In the genomic region with DNA sequence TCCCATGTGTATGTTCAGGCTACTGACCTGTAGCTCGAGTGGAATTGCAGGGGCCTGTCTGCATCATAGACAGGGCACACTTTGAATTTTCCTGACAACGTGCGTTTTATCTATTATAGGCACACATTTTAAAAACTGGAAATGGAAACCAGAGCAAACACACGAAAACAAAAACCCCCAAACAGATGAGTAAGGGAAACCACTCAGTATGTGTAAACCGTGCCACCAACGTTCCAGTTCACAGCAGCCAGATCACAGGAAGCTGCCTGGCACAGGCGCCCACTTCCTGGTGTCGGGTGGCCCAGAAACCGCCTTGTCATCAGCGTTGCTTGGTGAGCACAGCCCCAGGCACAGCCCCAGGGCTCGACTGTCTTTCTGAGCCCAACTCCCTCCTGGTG, we compare ENCODE assay signal across 8 cellular contexts. TPM values are rescaled to one million over a fixed set of nuclear protein-coding genes. Genes with fewer than 3 reads are reported as not detected.
A peak's percentile ranks its signal among the peaks of the same experiment; 100 is the strongest.
DNase-seq lines count a peak whose midpoint lies in the region; ATAC-seq and TF ChIP-seq lines count a peak whose summit lies in the region.

No MANE protein-coding gene starts in this region.

- CTCF ChIA-PET in activated CD8-positive, alpha-beta T cell treated with anti-CD3 and anti-CD28 coated beads, Interleukin-2, amount 10 ng/mL, durations not matched to agents 7 days and 5 days (lab: Charles Lee) = interaction anchor here (0.9 to 2.3 kb wide), 4 partner anchors 10 to 37 kb away, joined by 3 to 8 read pairs (median 5); no protein-coding TSS in a partner anchor

- no peaks in the 10 kb centered on the region for H3K4me1 ChIP-seq in gastrocnemius medialis

- no peaks in the 10 kb centered on the region for H3K36me3 Mint-ChIP-seq in activated CD8-positive, alpha-beta T cell treated with anti-CD3 and anti-CD28 coated beads, Interleukin-2, amount 10 ng/mL, durations not matched to agents 7 days and 5 days (ENCODE audit: low read depth)

- peak overlapping the region; percentile 63 for H3K4me3 Mint-ChIP-seq in activated CD8-positive, alpha-beta T cell treated with anti-CD3 and anti-CD28 coated beads, Interleukin-2, amount 10 ng/mL, durations not matched to agents 7 days and 5 days

- peaks cover 6% of the 10 kb centered on the region for H3K27me3 Mint-ChIP-seq in activated CD8-positive, alpha-beta T cell treated with anti-CD3 and anti-CD28 coated beads, Interleukin-2, amount 10 ng/mL, durations not matched to agents 7 days and 5 days (ENCODE audit: low read depth)

- H3K27ac ChIP-seq in epithelial cell of prostate = peak overlapping the region; percentile 40
- H3K27ac ChIP-seq in gastrocnemius medialis = no peak overlapping the region

- POLR2A ChIA-PET in activated CD8-positive, alpha-beta T cell treated with anti-CD3 and anti-CD28 coated beads, Interleukin-2, amount 10 ng/mL, durations not matched to agents 7 days and 5 days (lab: Charles Lee) = interaction anchor here (0.8 to 2.9 kb wide), 4 partner anchors 9 to 356 kb away, joined by 3 to 30 read pairs (median 4); a partner anchor contains a TSS

- peaks cover 45% of the 10 kb centered on the region for H3K4me1 Mint-ChIP-seq in activated CD8-positive, alpha-beta T cell treated with anti-CD3 and anti-CD28 coated beads, Interleukin-2, amount 10 ng/mL, durations not matched to agents 7 days and 5 days (ENCODE audit: low read depth)

- intact Hi-C loops in gastrocnemius medialis (cut with DNase I; ENCODE audit: low total_unique reads) = no loop called here

- peaks cover 0 to 3% (median 0%) of the 10 kb centered on the region in 3 donors for H3K27me3 ChIP-seq in gastrocnemius medialis

- in situ Hi-C loops in gastrocnemius medialis (cut with MboI; ENCODE audit: low sequenced_read_pairs in 4 of 4) = no loop called here

- TF ChIP-seq CTCF in gastrocnemius medialis (IDR thresholded peaks at IDR 0.05 in 4 of 5, conservative IDR thresholded peaks at IDR 0.05 in 1 of 5) = no peak

- TF ChIP-seq POLR2A in gastrocnemius medialis (IDR thresholded peaks at IDR 0.05) = no peak

- no peaks in the 10 kb centered on the region for H3K9me3 ChIP-seq in gastrocnemius medialis

- DNase-seq in NCI-H2196 treated with DMSO at 0.1 percent for 48 hours (lab: John Stamatoyannopoulos, UW; ENCODE audit: unreplicated experiment) (peak; percentile 37), epithelial cell of prostate (ENCODE audit: low read depth, low spot score) (peak; percentile 52), gastrocnemius medialis (peak; percentile 29 to 49), HuH-7.5 (ENCODE audit: low spot score) (no peak), NCI-H446 (lab: John Stamatoyannopoulos, UW) (no peak)
- DNase-seq in activated CD8-positive, alpha-beta T cell treated with anti-CD3 and anti-CD28 coated beads, Interleukin-2, amount 10 ng/mL, durations not matched to agents 7 days and 5 days = peak; percentile 89

- H3K36me3 ChIP-seq in gastrocnemius medialis = no peaks in the 10 kb centered on the region

- no peaks in the 10 kb centered on the region for H3K9me3 Mint-ChIP-seq in activated CD8-positive, alpha-beta T cell treated with anti-CD3 and anti-CD28 coated beads, Interleukin-2, amount 10 ng/mL, durations not matched to agents 7 days and 5 days (ENCODE audit: insufficient read depth)

- peak overlapping the region; percentile 92 for H3K27ac Mint-ChIP-seq in activated CD8-positive, alpha-beta T cell treated with anti-CD3 and anti-CD28 coated beads, Interleukin-2, amount 10 ng/mL, durations not matched to agents 7 days and 5 days

- H3K4me3 ChIP-seq in gastrocnemius medialis = no peak overlapping the region

- ATAC-seq in GM18861 (IDR thresholded peaks at IDR 0.05; ENCODE audit: unreplicated experiment) = peak; percentile 95
- ATAC-seq in HG02840 (IDR thresholded peaks at IDR 0.05; ENCODE audit: low FRiP score, unreplicated experiment) = peak; percentile 81
- ATAC-seq in activated CD8-positive, alpha-beta T cell treated with anti-CD3 and anti-CD28 coated beads, Interleukin-2, amount 10 ng/mL, durations not matched to agents 7 days and 5 days = peak; percentile 96
- peak in 1 of 2 donors; percentile 25 for ATAC-seq in gastrocnemius medialis

RNA-seq across cellular contexts. Expression of a gene that starts 34.5 kb away (rescaled TPM):
- 10 to 100 TPM; 69.3 to 74.9 TPM for total RNA-seq in activated CD8-positive, alpha-beta T cell treated with anti-CD3 and anti-CD28 coated beads, Interleukin-2, amount 10 ng/mL, durations not matched to agents 7 days and 5 days
- total RNA-seq in gastrocnemius medialis = 100 to 1,000 TPM; 130 to 269 (median 188) TPM

Comparison
In these comparisons a context has a peak if more than half of its experiments do, and no peak if none do; other contexts are left out.
1. DNase-seq: peak in NCI-H2196 treated with DMSO at 0.1 percent for 48 hours (single experiment), activated CD8-positive, alpha-beta T cell treated with anti-CD3 and anti-CD28 coated beads, Interleukin-2, amount 10 ng/mL, durations not matched to agents 7 days and 5 days (single experiment), epithelial cell of prostate (single experiment) and gastrocnemius medialis (2 of 2); none in HuH-7.5 (single experiment) and NCI-H446 (0 of 2).